8 cellular contexts compared by ENCODE assay signal in genomic region chr3:31534036-31534435, GRCh38. TPM values are rescaled to one million over a fixed set of nuclear protein-coding genes. Genes with fewer than 3 reads are reported as not detected.
DNase-seq lines count a peak whose midpoint lies in the region; ATAC-seq and TF ChIP-seq lines count a peak whose summit lies in the region.

No MANE protein-coding gene starts in this region.

- peak overlapping the region; percentile 85 for H3K27ac Mint-ChIP-seq in activated B cell treated with CpG ODN at 0.5 μM for 24 hours

- H3K27ac ChIP-seq in KMS-11: peak overlapping the region; percentile 98; the same call in 1 of the 2 replicates

- H3K4me3 ChIP-seq in KMS-11 (IDR thresholded peaks at IDR 0.05; ENCODE audit: insufficient read depth, low read depth, low read length): no peak overlapping the region
- H3K4me3 ChIP-seq in skeletal muscle satellite cell (ENCODE audit: low read length): peak overlapping the region; percentile 75

- H3K9me3 ChIP-seq in skeletal muscle satellite cell (replicated peaks; ENCODE audit: low read length): no peaks in the 10 kb centered on the region

- H3K9ac ChIP-seq in KMS-11 (peak overlapping the region; percentile 92; the same call in 1 of the 2 replicates), skeletal muscle satellite cell (ENCODE audit: low read depth, low read length) (peak overlapping the region; percentile 85)

- POLR2A ChIA-PET in activated B cell treated with CpG ODN at 0.5 μM for 24 hours (lab: Charles Lee): interaction anchor here (0.7 to 2.2 kb wide), 6 partner anchors 8 to 269 kb away, joined by 3 to 15 read pairs (median 9); no protein-coding TSS in a partner anchor

- H3K4me1 ChIP-seq in KMS-11 (ENCODE audit: low read depth, poor library complexity, severe bottlenecking): peaks cover 29% of the 10 kb centered on the region
- H3K4me1 ChIP-seq in skeletal muscle satellite cell (ENCODE audit: control insufficient read depth, insufficient read depth, low read length): peaks cover 14% of the 10 kb centered on the region

- no peaks in the 10 kb centered on the region for H3K9me3 Mint-ChIP-seq in activated B cell treated with CpG ODN at 0.5 μM for 24 hours

- no peak overlapping the region; the same call in 1 of the 2 replicates for H2AFZ ChIP-seq in KMS-11 (ENCODE audit: low read depth)

- no peaks in the 10 kb centered on the region for H3K36me3 ChIP-seq in KMS-11 (ENCODE audit: insufficient read depth)
- H3K36me3 ChIP-seq in skeletal muscle satellite cell (ENCODE audit: insufficient read depth, low read length): no peaks in the 10 kb centered on the region

- H3K4me2 ChIP-seq in KMS-11: peak overlapping the region; percentile 68
- peak overlapping the region; percentile 85 for H3K4me2 ChIP-seq in skeletal muscle satellite cell (ENCODE audit: low read length)

- H3K27me3 Mint-ChIP-seq in activated B cell treated with CpG ODN at 0.5 μM for 24 hours: no peaks in the 10 kb centered on the region

- peaks cover 59% of the 10 kb centered on the region for H3K79me2 ChIP-seq in KMS-11 (ENCODE audit: insufficient read depth, low read depth)

- no peak for ATAC-seq in activated B cell treated with CpG ODN at 0.5 μM for 24 hours (ENCODE audit: low read depth)

- H3K4me1 Mint-ChIP-seq in activated B cell treated with CpG ODN at 0.5 μM for 24 hours: peaks cover 51% of the 10 kb centered on the region

- CTCF ChIA-PET in activated B cell treated with CpG ODN at 0.5 μM for 24 hours (lab: Charles Lee): no interaction called here

- H3K27me3 ChIP-seq in KMS-11 (ENCODE audit: insufficient read depth, low read depth): no peaks in the 10 kb centered on the region
- peaks cover 5% of the 10 kb centered on the region for H3K27me3 ChIP-seq in skeletal muscle satellite cell (ENCODE audit: control insufficient read depth, insufficient read depth, low read length)

- intact Hi-C loops in activated B cell treated with CpG ODN at 0.5 μM for 24 hours (cut with micrococcal nuclease): loop anchor here (5.0 to 10.0 kb wide), 7 partner anchors 398 to 1563 kb away; partner anchors contain the start of genes CMTM6, GLB1, OSBPL10 and TMPPE

- peak overlapping the region; percentile 96 for H3K4me3 Mint-ChIP-seq in activated B cell treated with CpG ODN at 0.5 μM for 24 hours

- DNase-seq in EH (ENCODE audit: low read depth) (peak; percentile 27), activated B cell treated with CpG ODN at 0.5 μM for 24 hours (no peak), hepatic stellate cell (ENCODE audit: low spot score) (peak; percentile 19), cerebellum (ENCODE audit: low spot score) (no peak), foreskin melanocyte (no peak), cerebellar nuclear complex (lab: John Stamatoyannopoulos, UW) (no peak)

- TF ChIP-seq CTCF in KMS-11 (conservative IDR thresholded peaks at IDR 0.05; ENCODE audit: low read depth, low read length) (no peak), activated B cell treated with CpG ODN at 0.5 μM for 24 hours (IDR thresholded peaks at IDR 0.05) (no peak)

- H4K20me1 ChIP-seq in KMS-11 (ENCODE audit: insufficient read depth): peaks cover 34% of the 10 kb centered on the region; the same call in 1 of the 2 replicates

- H3K36me3 Mint-ChIP-seq in activated B cell treated with CpG ODN at 0.5 μM for 24 hours (ENCODE audit: low read depth): peaks cover 10% of the 10 kb centered on the region

RNA-seq across cellular contexts. Expression of gene STT3B, which starts 1.3 kb away (rescaled TPM):
- 62.5 and 66.1 TPM in 2 replicates for total RNA-seq in activated B cell treated with CpG ODN at 0.5 μM for 24 hours
- 142 and 160 TPM in 2 replicates for total RNA-seq in skeletal muscle satellite cell (2012; rRNA removed)
- 95.2 TPM for total RNA-seq in cerebellum

Comparison
In these comparisons a context has a peak if more than half of its experiments do, and no peak if none do; other contexts are left out.
1. DNase-seq: peak in EH (single experiment) and hepatic stellate cell (single experiment); none in activated B cell treated with CpG ODN at 0.5 μM for 24 hours (single experiment), cerebellum (single experiment), foreskin melanocyte (single experiment) and cerebellar nuclear complex (0 of 2).